In genomic region chr5:132177691-132178149, GRCh38 we compare ENCODE assay signal across 17 cellular contexts. TPM values are rescaled to one million over a fixed set of nuclear protein-coding genes. Genes with fewer than 3 reads are reported as not detected.
DNase-seq lines count a peak whose midpoint lies in the region; ATAC-seq, FAIRE-seq and TF ChIP-seq lines count a peak whose summit lies in the region.
"Had no signal": no experiment of that assay in that cellular context is flagged by ENCODE, and none has a peak within 500 bp of the region (broad histone marks: within the 10 kb centered on the region; RNA-seq: fewer than 3 reads in every experiment).

No MANE protein-coding gene starts in this region.

- H3K4me1 Mint-ChIP-seq in activated CD8-positive, alpha-beta T cell treated with anti-CD3 and anti-CD28 coated beads for 36 hours (ENCODE audit: low read depth) = peaks cover 34% of the 10 kb centered on the region
- H3K4me1 Mint-ChIP-seq in activated CD8-positive, alpha-beta T cell treated with anti-CD3 and anti-CD28 coated beads, Interleukin-2, amount 10 ng/mL, durations not matched to agents 7 days and 5 days (ENCODE audit: low read depth) = peaks cover 37% of the 10 kb centered on the region

- peak overlapping the region; percentile 57 for H3K27ac Mint-ChIP-seq in activated CD8-positive, alpha-beta T cell treated with anti-CD3 and anti-CD28 coated beads for 36 hours
- H3K27ac Mint-ChIP-seq in activated CD8-positive, alpha-beta T cell treated with anti-CD3 and anti-CD28 coated beads, Interleukin-2, amount 10 ng/mL, durations not matched to agents 7 days and 5 days = no peak overlapping the region
- H3K27ac Mint-ChIP-seq: CD8-positive, alpha-beta T cell had no signal

- BruUV-seq in OCI-LY7 (replicated peaks; lab: Mats Ljungman, UMichigan) = no TSS peak
- no TSS peak for BruUV-seq in K562 (replicated peaks; lab: Mats Ljungman, UMichigan)

- H3K9ac ChIP-seq in BLaER1 = no peak overlapping the region
- H3K9ac ChIP-seq in K562 (ENCODE audit: insufficient read depth in 1 of 2, low read depth in 2 of 2, low read length in 2 of 2) = peak overlapping the region; percentile 61 to 70; a peak in 3 of 4 replicates
- H3K9ac ChIP-seq: GM23248, KMS-11 had no signal

- H3K9me3 ChIP-seq in BLaER1 = no peaks in the 10 kb centered on the region
- no peaks in the 10 kb centered on the region for H3K9me3 ChIP-seq in OCI-LY7 (ENCODE audit: low read length)
- no peaks in the 10 kb centered on the region for H3K9me3 ChIP-seq in K562 (replicated peaks; ENCODE audit: control insufficient read depth, insufficient read depth, low read depth, low read length)
- no peaks in the 10 kb centered on the region for H3K9me3 ChIP-seq in effector memory CD4-positive, alpha-beta T cell (ENCODE audit: control insufficient read depth, low read length)
- H3K9me3 ChIP-seq: A549, HAP-1 had no signal

- H3K4me1 ChIP-seq in BLaER1 = peaks cover 29% of the 10 kb centered on the region
- H3K4me1 ChIP-seq in OCI-LY7 (ENCODE audit: insufficient read depth, low read length, poor library complexity, severe bottlenecking) = peaks cover 43% of the 10 kb centered on the region
- H3K4me1 ChIP-seq in K562 (replicated peaks in 1 of 2; ENCODE audit: control insufficient read depth in 2 of 2, insufficient read depth in 2 of 2, low read length in 2 of 2) = peaks cover 16 to 37% of the 10 kb centered on the region in 2 experiments
- H3K4me1 ChIP-seq in effector memory CD4-positive, alpha-beta T cell (ENCODE audit: control insufficient read depth, insufficient read depth, low read length, poor library complexity, severe bottlenecking) = peaks cover 5% of the 10 kb centered on the region
- H3K4me1 ChIP-seq: HAP-1 had no signal

- peak; percentile 87 for TF ChIP-seq EP300 in K562 (IDR thresholded peaks at IDR 0.05; ENCODE audit: low read length)

- H3K27me3 Mint-ChIP-seq in activated CD8-positive, alpha-beta T cell treated with anti-CD3 and anti-CD28 coated beads for 36 hours = no peaks in the 10 kb centered on the region
- peaks cover 4% of the 10 kb centered on the region for H3K27me3 Mint-ChIP-seq in activated CD8-positive, alpha-beta T cell treated with anti-CD3 and anti-CD28 coated beads, Interleukin-2, amount 10 ng/mL, durations not matched to agents 7 days and 5 days (ENCODE audit: low read depth)

- TF ChIP-seq CTCF in activated CD8-positive, alpha-beta T cell treated with anti-CD3 and anti-CD28 coated beads for 36 hours (IDR thresholded peaks at IDR 0.05) = no peak
- TF ChIP-seq CTCF in OCI-LY7 (conservative IDR thresholded peaks at IDR 0.05; ENCODE audit: low read length) (no peak), K562 (IDR thresholded peaks at IDR 0.05 in 2 of 3, conservative IDR thresholded peaks at IDR 0.05 in 1 of 3; ENCODE audit: insufficient read depth in 2 of 3, low read depth in 1 of 3, low read length in 3 of 3) (no peak)

- H3K9me3 Mint-ChIP-seq in activated CD8-positive, alpha-beta T cell treated with anti-CD3 and anti-CD28 coated beads for 36 hours = no peaks in the 10 kb centered on the region
- no peaks in the 10 kb centered on the region for H3K9me3 Mint-ChIP-seq in activated CD8-positive, alpha-beta T cell treated with anti-CD3 and anti-CD28 coated beads, Interleukin-2, amount 10 ng/mL, durations not matched to agents 7 days and 5 days (ENCODE audit: insufficient read depth)
- H3K9me3 Mint-ChIP-seq: CD8-positive, alpha-beta T cell had no signal

- H3K9me2 ChIP-seq in OCI-LY7 (ENCODE audit: insufficient read depth, low read length) = no peaks in the 10 kb centered on the region

- no peak for DNase-seq in activated CD8-positive, alpha-beta T cell treated with anti-CD3 and anti-CD28 coated beads for 36 hours
- no peak for DNase-seq in activated CD8-positive, alpha-beta T cell treated with anti-CD3 and anti-CD28 coated beads, Interleukin-2, amount 10 ng/mL, durations not matched to agents 7 days and 5 days
- no peak for DNase-seq in OCI-LY7 (ENCODE audit: low spot score)
- peak in 2 of 4 experiments; percentile 83 to 91 for DNase-seq in K562 (ENCODE audit: extremely low read depth in 1 of 4, low spot score in 3 of 4)
- no peak for DNase-seq in effector memory CD4-positive, alpha-beta T cell
- DNase-seq in SW480 (ENCODE audit: low spot score) = no peak
- DNase-seq: CD8-positive, alpha-beta T cell; DMS53; EL; NCI-H2227 treated with DMSO at 0.1 percent for 48 hours; NCI-H524; NCI-H82 had no signal

- H3K4me3 Mint-ChIP-seq in activated CD8-positive, alpha-beta T cell treated with anti-CD3 and anti-CD28 coated beads for 36 hours = no peak overlapping the region
- no peak overlapping the region for H3K4me3 Mint-ChIP-seq in activated CD8-positive, alpha-beta T cell treated with anti-CD3 and anti-CD28 coated beads, Interleukin-2, amount 10 ng/mL, durations not matched to agents 7 days and 5 days
- H3K4me3 Mint-ChIP-seq: CD8-positive, alpha-beta T cell had no signal

- H3K4me3 ChIP-seq in BLaER1 (no peak overlapping the region), OCI-LY7 (ENCODE audit: low read depth, low read length, poor library complexity, severe bottlenecking) (no peak overlapping the region), K562 (no peak overlapping the region)
- no peak overlapping the region for H3K4me3 ChIP-seq in effector memory CD4-positive, alpha-beta T cell (ENCODE audit: insufficient read depth, low read depth, low read length, poor library complexity, severe bottlenecking)
- H3K4me3 ChIP-seq: A549, GM23248, HAP-1 had no signal

- intact Hi-C loops in activated CD8-positive, alpha-beta T cell treated with anti-CD3 and anti-CD28 coated beads for 36 hours (cut with micrococcal nuclease) = loop anchor here (2.0 to 5.0 kb wide), 2 partner anchors 75 to 113 kb away; no protein-coding TSS in a partner anchor
- intact Hi-C loops in OCI-LY7 (cut with micrococcal nuclease; ENCODE audit: unreplicated experiment) (loop anchor here (1.0 kb wide), 1 partner anchor 112 kb away; no protein-coding TSS in a partner anchor), K562 (cut with micrococcal nuclease) (loop anchor here (1.0 to 2.0 kb wide), 3 partner anchors 63 to 112 kb away; no protein-coding TSS in a partner anchor)

- TF ChIP-seq RAD21 in K562 (CRISPR knock-in tag; conservative IDR thresholded peaks at IDR 0.05 in 1 of 2, IDR thresholded peaks at IDR 0.05 in 1 of 2) = peak in 1 of 2 experiments; percentile 25; a peak in 2 of 4 replicates

- peak; percentile 51; the same call in 1 of the 2 replicates for TF ChIP-seq POLR2A in K562 (conservative IDR thresholded peaks at IDR 0.05)

- in situ Hi-C loops in K562 (cut with MboI) = loop anchor here (5.0 kb wide), 1 partner anchor 110 kb away; no protein-coding TSS in a partner anchor

- H3K79me2 ChIP-seq in OCI-LY7 (ENCODE audit: insufficient read depth, low read depth, low read length) = no peaks in the 10 kb centered on the region
- peaks cover 25% of the 10 kb centered on the region for H3K79me2 ChIP-seq in K562 (ENCODE audit: control insufficient read depth, insufficient read depth, low read length)

- peak overlapping the region; percentile 98 for H2AFZ ChIP-seq in OCI-LY7 (ENCODE audit: low read length)
- H2AFZ ChIP-seq in K562 (ENCODE audit: low read depth, low read length) = peak overlapping the region; percentile 76
- H2AFZ ChIP-seq: GM23248 had no signal

- H3K27ac ChIP-seq in BLaER1 (no peak overlapping the region), OCI-LY7 (ENCODE audit: low read depth, low read length, poor library complexity, severe bottlenecking) (peak overlapping the region; percentile 27), K562 (ENCODE audit: extremely low read depth, low read depth, low read length) (peak overlapping the region; percentile 85)
- H3K27ac ChIP-seq in effector memory CD4-positive, alpha-beta T cell (ENCODE audit: insufficient read depth, low read length, poor library complexity, severe bottlenecking) = no peak overlapping the region
- H3K27ac ChIP-seq: A549, GM23248, KMS-11 had no signal

- H3K4me2 ChIP-seq in BLaER1 = peak overlapping the region; percentile 60; the same call in 1 of the 2 replicates
- no peak overlapping the region for H3K4me2 ChIP-seq in OCI-LY7 (ENCODE audit: low read length)
- peak overlapping the region; percentile 82 for H3K4me2 ChIP-seq in K562 (ENCODE audit: insufficient read depth, low read length)
- H3K4me2 ChIP-seq: A549, KMS-11 had no signal

- POLR2A ChIA-PET in activated CD8-positive, alpha-beta T cell treated with anti-CD3 and anti-CD28 coated beads for 36 hours (lab: Charles Lee) = no interaction called here
- POLR2A ChIA-PET in activated CD8-positive, alpha-beta T cell treated with anti-CD3 and anti-CD28 coated beads, Interleukin-2, amount 10 ng/mL, durations not matched to agents 7 days and 5 days (lab: Charles Lee) = no interaction called here
- POLR2A ChIA-PET in OCI-LY7 (lab: Charles Lee) = no interaction called here
- POLR2A ChIA-PET in K562 (lab: Yijun Ruan, JAX) = interaction anchor here (0.6 to 1.5 kb wide), 4 partner anchors 13 to 95 kb away, joined by 3 read pairs; no protein-coding TSS in a partner anchor

- CTCF ChIA-PET in activated CD8-positive, alpha-beta T cell treated with anti-CD3 and anti-CD28 coated beads for 36 hours (lab: Charles Lee) = interaction anchor here (0.9 to 5.2 kb wide), 4 partner anchors 9 to 115 kb away, joined by 3 to 50 read pairs (median 4); no protein-coding TSS in a partner anchor
- CTCF ChIA-PET in activated CD8-positive, alpha-beta T cell treated with anti-CD3 and anti-CD28 coated beads, Interleukin-2, amount 10 ng/mL, durations not matched to agents 7 days and 5 days (lab: Charles Lee) = interaction anchor here (1.0 to 3.2 kb wide), 5 partner anchors 10 to 113 kb away, joined by 3 to 12 read pairs (median 5); no protein-coding TSS in a partner anchor
- CTCF ChIA-PET in OCI-LY7 (lab: Charles Lee; ENCODE audit: unreplicated experiment) (no interaction called here), K562 (lab: Yijun Ruan, JAX; ENCODE audit: low intra/inter-chr PET ratio) (interaction anchor here (1.5 to 2.0 kb wide), 2 partner anchors 113 to 114 kb away, joined by 3 to 18 read pairs; no protein-coding TSS in a partner anchor)

- peak; percentile 83 for FAIRE-seq in K562 (lab: Jason Lieb, UNC)

- 6% methylated on average over 6 of the region's 6 CpGs for WGBS in K562 (ENCODE audit: insufficient coverage, low coverage, missing lambda C conversion rate)

- no peak for ATAC-seq in activated CD8-positive, alpha-beta T cell treated with anti-CD3 and anti-CD28 coated beads for 36 hours
- no peak for ATAC-seq in activated CD8-positive, alpha-beta T cell treated with anti-CD3 and anti-CD28 coated beads, Interleukin-2, amount 10 ng/mL, durations not matched to agents 7 days and 5 days
- ATAC-seq in K562 = peak; percentile 73
- ATAC-seq: A549; CD8-positive, alpha-beta T cell had no signal

- no peaks in the 10 kb centered on the region for H3K36me3 ChIP-seq in BLaER1
- no peaks in the 10 kb centered on the region for H3K36me3 ChIP-seq in OCI-LY7 (ENCODE audit: insufficient read depth, low read length)
- peaks cover 5% of the 10 kb centered on the region; the same call in 1 of the 3 replicates for H3K36me3 ChIP-seq in K562 (ENCODE audit: control insufficient read depth, insufficient read depth, low read length)
- H3K36me3 ChIP-seq in effector memory CD4-positive, alpha-beta T cell (ENCODE audit: control insufficient read depth, insufficient read depth, low read length) = no peaks in the 10 kb centered on the region
- H3K36me3 ChIP-seq: HAP-1 had no signal

- H4K20me1 ChIP-seq in BLaER1 = no peaks in the 10 kb centered on the region
- H4K20me1 ChIP-seq in OCI-LY7 (ENCODE audit: insufficient read depth, low read length) = no peaks in the 10 kb centered on the region
- no peaks in the 10 kb centered on the region for H4K20me1 ChIP-seq in K562 (replicated peaks; ENCODE audit: control insufficient read depth, insufficient read depth, low read length)

- H3K27me3 ChIP-seq in BLaER1 = no peaks in the 10 kb centered on the region
- no peaks in the 10 kb centered on the region for H3K27me3 ChIP-seq in K562 (ENCODE audit: control insufficient read depth in 2 of 2, insufficient read depth in 2 of 2, low read length in 2 of 2)
- no peaks in the 10 kb centered on the region for H3K27me3 ChIP-seq in effector memory CD4-positive, alpha-beta T cell (replicated peaks; ENCODE audit: control insufficient read depth, insufficient read depth, low read length, poor library complexity, severe bottlenecking)

- H3K36me3 Mint-ChIP-seq in activated CD8-positive, alpha-beta T cell treated with anti-CD3 and anti-CD28 coated beads for 36 hours (ENCODE audit: low read depth) = no peaks in the 10 kb centered on the region
- no peaks in the 10 kb centered on the region for H3K36me3 Mint-ChIP-seq in activated CD8-positive, alpha-beta T cell treated with anti-CD3 and anti-CD28 coated beads, Interleukin-2, amount 10 ng/mL, durations not matched to agents 7 days and 5 days (ENCODE audit: low read depth)
- H3K36me3 Mint-ChIP-seq: CD8-positive, alpha-beta T cell had no signal

- no peaks in the 10 kb centered on the region for H3K9me1 ChIP-seq in K562 (ENCODE audit: control insufficient read depth, insufficient read depth, low read length)

RNA-seq across cellular contexts. Expression of gene P4HA2, which starts 49.9 kb away (rescaled TPM):
- total RNA-seq in activated CD8-positive, alpha-beta T cell treated with anti-CD3 and anti-CD28 coated beads for 36 hours = 10 to 100 TPM; 17.3 to 18.6 TPM
- 10 to 100 TPM; 11.4 to 13.5 TPM for total RNA-seq in activated CD8-positive, alpha-beta T cell treated with anti-CD3 and anti-CD28 coated beads, Interleukin-2, amount 10 ng/mL, durations not matched to agents 7 days and 5 days
- 7.2 and 8.9 TPM in 2 replicates for total RNA-seq in OCI-LY7 (2014; rRNA removed; shearing (Covaris generic))
- total RNA-seq in OCI-LY7 (2022) (0.32 and 0.33 TPM in 2 replicates), K562 (2014; rRNA removed) (11.9 and 12.1 TPM in 2 replicates), K562 (2014; rRNA removed; fragmentation: Illumina TruSeq; extraction: Trizol) (11.6 and 12.7 TPM in 2 replicates), K562 (2015; rRNA removed; fragmentation: Illumina TruSeq; extraction: Trizol) (11.2 and 11.4 TPM in 2 replicates), K562 (2021) (14.2 and 14.3 TPM in 2 replicates)
- 85.5 and 109 TPM in 2 replicates for total RNA-seq in K562 (2011; cell fraction: chromatin; rRNA removed; ENCODE audit: low replicate concordance)
- 93.4 and 102 TPM in 2 replicates for total RNA-seq in K562 (2011; cell fraction: nucleolus; rRNA removed)
- total RNA-seq in K562 (2011; cell fraction: nucleoplasm; rRNA removed) = 98.7 and 106 TPM in 2 replicates
- polyA plus RNA-seq in K562 (2011; rRNA removed) (50.0 and 59.7 TPM in 2 replicates), K562 (2014; fragmentation: Illumina TruSeq; extraction: Trizol) (10.7 and 12.5 TPM in 2 replicates), K562 (2014; fragmentation: Nextera tagmentation; extraction: Ambion mirVana) (10 to 100 TPM; 17.9 to 29.2 TPM), K562 (2014; rRNA removed) (9.6 and 10.7 TPM in 2 replicates)
- polyA plus RNA-seq in K562 (2011; cell fraction: cytosol; rRNA removed) = 34.9 and 51.8 TPM in 2 replicates
- 59.8 and 76.7 TPM in 2 replicates for polyA plus RNA-seq in K562 (2011; cell fraction: nucleus; rRNA removed)
- polyA plus RNA-seq in K562 (2012) = 20.8 and 31.5 TPM in 2 replicates
- polyA minus RNA-seq in K562 (2011; rRNA and poly(A)+ RNA removed) = 50.0 and 59.9 TPM in 2 replicates
- 21.2 and 21.5 TPM in 2 replicates for polyA minus RNA-seq in K562 (2011; cell fraction: cytosol; rRNA and poly(A)+ RNA removed)
- polyA minus RNA-seq in K562 (2011; cell fraction: nucleus; rRNA and poly(A)+ RNA removed) = 18.2 and 27.4 TPM in 2 replicates
- total RNA-seq: CD8-positive, alpha-beta T cell had no signal

Comparison
In these comparisons a context has a peak if more than half of its experiments do, and no peak if none do; other contexts are left out.
1. H3K27ac ChIP-seq: peak in OCI-LY7 (single experiment) and K562 (single experiment); none in BLaER1 (single experiment) and effector memory CD4-positive, alpha-beta T cell (single experiment).